Comparison of ENCODE assay signal across 9 cellular contexts in genomic region chr10:11180228-11180627, GRCh38.
DNase-seq lines count a peak whose midpoint lies in the region; ATAC-seq and TF ChIP-seq lines count a peak whose summit lies in the region.
"Had no signal": no experiment of that assay in that cellular context is flagged by ENCODE, and none has a peak within 500 bp of the region (broad histone marks: within the 10 kb centered on the region; RNA-seq: fewer than 3 reads in every experiment).

No MANE protein-coding gene starts in this region.

- H3K36me3 Mint-ChIP-seq in CD4-positive, CD25-positive, alpha-beta regulatory T cell, result peaks cover 54% of the 10 kb centered on the region
- H3K36me3 Mint-ChIP-seq in glutamatergic neuron (ENCODE audit: unreplicated experiment), result no peaks in the 10 kb centered on the region

- H3K4me1 ChIP-seq in CD4-positive, CD25-positive, alpha-beta regulatory T cell (ENCODE audit: control insufficient read depth, insufficient read depth, low read length, poor library complexity, severe bottlenecking), result peaks cover 91% of the 10 kb centered on the region
- H3K4me1 ChIP-seq in right cardiac atrium (ENCODE audit: control insufficient read depth, insufficient read depth, low read length) (peaks cover 13% of the 10 kb centered on the region), upper lobe of right lung (peaks cover 55% of the 10 kb centered on the region)

- H3K27me3 ChIP-seq in CD4-positive, CD25-positive, alpha-beta regulatory T cell (ENCODE audit: control insufficient read depth, insufficient read depth, low read length), result no peaks in the 10 kb centered on the region
- H3K27me3 ChIP-seq in right cardiac atrium (ENCODE audit: control insufficient read depth, insufficient read depth), result no peaks in the 10 kb centered on the region
- H3K27me3 ChIP-seq in upper lobe of right lung, result no peaks in the 10 kb centered on the region

- H3K27ac ChIP-seq in CD4-positive, CD25-positive, alpha-beta regulatory T cell (ENCODE audit: insufficient read depth, low read length, poor library complexity, severe bottlenecking), result peak overlapping the region; percentile 89
- H3K27ac ChIP-seq in right cardiac atrium (ENCODE audit: low read length), result peak overlapping the region; percentile 22
- peak overlapping the region; percentile 51 for H3K27ac ChIP-seq in upper lobe of right lung
- H3K27ac ChIP-seq: C4-2B had no signal

- peaks cover 0 to 6% (median 0%) of the 10 kb centered on the region in 7 donors for H3K9me3 Mint-ChIP-seq in CD4-positive, CD25-positive, alpha-beta regulatory T cell
- peaks cover 4% of the 10 kb centered on the region for H3K9me3 Mint-ChIP-seq in glutamatergic neuron (ENCODE audit: unreplicated experiment)

- H3K4me3 Mint-ChIP-seq in CD4-positive, CD25-positive, alpha-beta regulatory T cell, result peak overlapping the region in 1 of 4 donors; percentile 89
- no peak overlapping the region for H3K4me3 Mint-ChIP-seq in glutamatergic neuron (ENCODE audit: unreplicated experiment)

- no peaks in the 10 kb centered on the region for H3K27me3 Mint-ChIP-seq in CD4-positive, CD25-positive, alpha-beta regulatory T cell
- H3K27me3 Mint-ChIP-seq in glutamatergic neuron (ENCODE audit: unreplicated experiment), result no peaks in the 10 kb centered on the region

- H3K4me1 Mint-ChIP-seq in CD4-positive, CD25-positive, alpha-beta regulatory T cell, result peaks cover 45 to 89% (median 67%) of the 10 kb centered on the region in 4 donors
- H3K4me1 Mint-ChIP-seq in glutamatergic neuron (ENCODE audit: low read depth, unreplicated experiment), result peaks cover 22% of the 10 kb centered on the region

- intact Hi-C loops in right cardiac atrium (cut with DNase I), result loop anchor here in 1 of 4 donors (5.0 kb wide), 1 partner anchor 82 kb away; no protein-coding TSS in a partner anchor
- intact Hi-C loops in upper lobe of right lung (cut with DNase I), result no loop called here

- H3K9me3 ChIP-seq in CD4-positive, CD25-positive, alpha-beta regulatory T cell (ENCODE audit: control insufficient read depth in 2 of 2, low read length in 2 of 2), result peaks cover 7 to 8% of the 10 kb centered on the region in 2 experiments
- no peaks in the 10 kb centered on the region for H3K9me3 ChIP-seq in right cardiac atrium (ENCODE audit: control insufficient read depth, low read length)
- peaks cover 8% of the 10 kb centered on the region for H3K9me3 ChIP-seq in upper lobe of right lung

- peak; percentile 52 to 83 (median 60) for DNase-seq in CD4-positive, CD25-positive, alpha-beta regulatory T cell
- peak; percentile 51 to 59 for DNase-seq in activated CD4-positive, alpha-beta T cell treated with anti-CD3 and anti-CD28 coated beads, Interleukin-2, amount 50 U/mL, for 4 hours
- DNase-seq in right cardiac atrium (no peak), upper lobe of right lung (peak; percentile 69), NCI-H345 (lab: John Stamatoyannopoulos, UW) (no peak), dermis blood vessel endothelial cell (no peak), glutamatergic neuron (no peak)

- no peak for TF ChIP-seq CTCF in upper lobe of right lung (IDR thresholded peaks at IDR 0.05)
- TF ChIP-seq CTCF in glutamatergic neuron (IDR thresholded peaks at IDR 0.05; ENCODE audit: partially characterized antibody, unreplicated experiment), result no peak

- peak; percentile 32 to 35 for ATAC-seq in CD4-positive, CD25-positive, alpha-beta regulatory T cell (ENCODE audit: low read depth in 2 of 2)
- peak; percentile 28 for ATAC-seq in HG03354 (IDR thresholded peaks at IDR 0.05; ENCODE audit: poor library complexity, severe bottlenecking, unreplicated experiment)
- peak; percentile 2 to 27 for ATAC-seq in right cardiac atrium
- ATAC-seq in upper lobe of right lung, result peak; percentile 83

- peak overlapping the region; percentile 99 for H3K4me3 ChIP-seq in CD4-positive, CD25-positive, alpha-beta regulatory T cell (ENCODE audit: low read depth, low read length)
- H3K4me3 ChIP-seq in right cardiac atrium (ENCODE audit: low read length) (no peak overlapping the region), upper lobe of right lung (peak overlapping the region; percentile 22)

- H3K27ac Mint-ChIP-seq in CD4-positive, CD25-positive, alpha-beta regulatory T cell, result peak overlapping the region; percentile 96 to 99 (median 96)
- H3K27ac Mint-ChIP-seq in glutamatergic neuron (ENCODE audit: unreplicated experiment), result no peak overlapping the region

- 77% methylated on average over 14 of the region's 14 CpGs for whole genome bisulfite sequencing in right cardiac atrium

- peaks cover 40% of the 10 kb centered on the region for H3K36me3 ChIP-seq in CD4-positive, CD25-positive, alpha-beta regulatory T cell (ENCODE audit: control insufficient read depth, insufficient read depth, low read length)
- peaks cover 20% of the 10 kb centered on the region for H3K36me3 ChIP-seq in upper lobe of right lung

Comparison
In these comparisons a context has a peak if more than half of its experiments do, and no peak if none do; other contexts are left out.
1. ATAC-seq: peak in every context shown above with its lines; median percentile 83 in upper lobe of right lung; 34 in CD4-positive, CD25-positive, alpha-beta regulatory T cell; 28 in HG03354; 14 in right cardiac atrium.
2. DNase-seq: peak in CD4-positive, CD25-positive, alpha-beta regulatory T cell (3 of 3), activated CD4-positive, alpha-beta T cell treated with anti-CD3 and anti-CD28 coated beads, Interleukin-2, amount 50 U/mL, for 4 hours (2 of 2) and upper lobe of right lung (single experiment); none in right cardiac atrium (0 of 3), NCI-H345 (single experiment), dermis blood vessel endothelial cell (single experiment) and glutamatergic neuron (single experiment).
3. H3K27ac ChIP-seq: peak in every context shown above with its lines; median percentile 89 in CD4-positive, CD25-positive, alpha-beta regulatory T cell; 51 in upper lobe of right lung; 22 in right cardiac atrium.